18 cellular contexts compared by ENCODE assay signal in genomic region chr12:10715491-10715890, GRCh38. TPM values are rescaled to one million over a fixed set of nuclear protein-coding genes. Genes with fewer than 3 reads are reported as not detected.
DNase-seq lines count a peak whose midpoint lies in the region; ATAC-seq and TF ChIP-seq lines count a peak whose summit lies in the region.
"Had no signal": no experiment of that assay in that cellular context is flagged by ENCODE, and none has a peak within 500 bp of the region (broad histone marks: within the 10 kb centered on the region; RNA-seq: fewer than 3 reads in every experiment).

No MANE protein-coding gene starts in this region.

- H3K27me3 ChIP-seq in esophagus squamous epithelium (no peaks in the 10 kb centered on the region), Karpas-422 (ENCODE audit: low read length) (peaks cover 2% of the 10 kb centered on the region; the same call in 1 of the 2 replicates)
- H3K27me3 ChIP-seq: ascending aorta had no signal

- peaks cover 29 to 69% of the 10 kb centered on the region in 2 donors for H3K36me3 Mint-ChIP-seq in activated naive CD4-positive, alpha-beta T cell treated with anti-CD3 and anti-CD28 coated beads, Interleukin-2, amount 50 U/mL, for 72 hours
- H3K36me3 Mint-ChIP-seq in WTC11 (peaks cover 50% of the 10 kb centered on the region), type B pancreatic cell (peaks cover 66% of the 10 kb centered on the region)

- peaks cover 0 to 54% (median 32%) of the 10 kb centered on the region in 3 donors for H3K36me3 ChIP-seq in esophagus squamous epithelium
- no peaks in the 10 kb centered on the region for H3K36me3 ChIP-seq in Karpas-422 (ENCODE audit: insufficient read depth, low read length)

- H3K27ac ChIP-seq in esophagus squamous epithelium = peak overlapping the region; percentile 79 to 99 (median 98)
- no peak overlapping the region for H3K27ac ChIP-seq in Karpas-422 (ENCODE audit: low read length)

- intact Hi-C loops in esophagus squamous epithelium (cut with DNase I) = no loop called here

- H3K4me1 ChIP-seq in esophagus squamous epithelium (peaks cover 7 to 69% (median 46%) of the 10 kb centered on the region in 3 donors), Karpas-422 (ENCODE audit: low read length) (no peaks in the 10 kb centered on the region)

- no peak overlapping the region for H2AFZ ChIP-seq in Karpas-422 (ENCODE audit: low read length)

- POLR2A ChIA-PET in WTC11 (lab: Charles Lee) = no interaction called here

- H3K4me1 Mint-ChIP-seq in WTC11 (peaks cover 43% of the 10 kb centered on the region), type B pancreatic cell (ENCODE audit: unreplicated experiment) (peaks cover 6% of the 10 kb centered on the region)

- H3K4me2 ChIP-seq in Karpas-422 (ENCODE audit: low read depth, low read length, poor library complexity, severe bottlenecking) = no peak overlapping the region

- 80 to 84% methylated on average over 6 of the region's 6 CpGs for WGBS in esophagus squamous epithelium, 2 donors

- H3K27ac Mint-ChIP-seq in activated naive CD4-positive, alpha-beta T cell treated with anti-CD3 and anti-CD28 coated beads, Interleukin-2, amount 50 U/mL, for 72 hours = no peak overlapping the region
- peak overlapping the region; percentile 1; the same call in 1 of the 2 replicates for H3K27ac Mint-ChIP-seq in WTC11
- peak overlapping the region; percentile 96 for H3K27ac Mint-ChIP-seq in type B pancreatic cell
- H3K27ac Mint-ChIP-seq: mesothelial cell of epicardium had no signal

- H3K4me3 Mint-ChIP-seq in WTC11 = no peak overlapping the region
- peak overlapping the region; percentile 32 for H3K4me3 Mint-ChIP-seq in type B pancreatic cell
- H3K4me3 Mint-ChIP-seq: mesothelial cell of epicardium had no signal

- H3K9me3 Mint-ChIP-seq in activated naive CD4-positive, alpha-beta T cell treated with anti-CD3 and anti-CD28 coated beads, Interleukin-2, amount 50 U/mL, for 72 hours = no peaks in the 10 kb centered on the region
- H3K9me3 Mint-ChIP-seq in WTC11 = no peaks in the 10 kb centered on the region
- no peaks in the 10 kb centered on the region for H3K9me3 Mint-ChIP-seq in type B pancreatic cell
- H3K9me3 Mint-ChIP-seq: mesothelial cell of epicardium had no signal

- H3K9me2 ChIP-seq in Karpas-422 (replicated peaks; ENCODE audit: insufficient read depth, low read length) = no peaks in the 10 kb centered on the region

- H3K79me2 ChIP-seq in Karpas-422 (ENCODE audit: low read length) = no peaks in the 10 kb centered on the region

- H4K20me1 ChIP-seq in Karpas-422 (ENCODE audit: insufficient read depth, low read depth, low read length) = no peaks in the 10 kb centered on the region

- TF ChIP-seq CTCF in WTC11 (IDR thresholded peaks at IDR 0.05) = no peak
- TF ChIP-seq CTCF in esophagus squamous epithelium (IDR thresholded peaks at IDR 0.05) = no peak
- TF ChIP-seq CTCF in type B pancreatic cell (conservative IDR thresholded peaks at IDR 0.05) = no peak

- no peak for TF ChIP-seq POLR2A in esophagus squamous epithelium (IDR thresholded peaks at IDR 0.05)

- CTCF ChIA-PET in WTC11 (lab: Charles Lee) = no interaction called here

- DNase-seq in activated naive CD4-positive, alpha-beta T cell treated with anti-CD3 and anti-CD28 coated beads, Interleukin-2, amount 50 U/mL, for 72 hours (ENCODE audit: low spot score in 2 of 2) = no peak
- DNase-seq in activated naive CD4-positive, alpha-beta T cell treated with Interleukin-2 at 50 U/mL for 16 hours = no peak
- DNase-seq in WTC11 (ENCODE audit: low spot score) = no peak
- no peak for DNase-seq in esophagus squamous epithelium (lab: John Stamatoyannopoulos, UW)
- no peak for DNase-seq in type B pancreatic cell (ENCODE audit: extremely low spot score, unreplicated experiment)
- no peak for DNase-seq in Karpas-422
- DNase-seq in CD1c-positive myeloid dendritic cell (ENCODE audit: extremely low spot score) = no peak
- DNase-seq: erythroblast, GDM1, kidney, MV-4-11, NCI-H2081 treated with DMSO at 0.1 percent for 48 hours, NCI-H524 treated with DMSO at 0.1 percent for 48 hours, T-helper 1 cell had no signal

- peak; percentile 71 to 86 for ATAC-seq in activated naive CD4-positive, alpha-beta T cell treated with anti-CD3 and anti-CD28 coated beads, Interleukin-2, amount 50 U/mL, for 72 hours
- ATAC-seq in WTC11 (no peak), GM18867 (IDR thresholded peaks at IDR 0.05; ENCODE audit: unreplicated experiment) (no peak)

- no peak overlapping the region for H3K9ac ChIP-seq in Karpas-422 (ENCODE audit: low read length)

- H3K27me3 Mint-ChIP-seq in WTC11 (ENCODE audit: low read depth) (no peaks in the 10 kb centered on the region), type B pancreatic cell (no peaks in the 10 kb centered on the region)

- H3K4me3 ChIP-seq in esophagus squamous epithelium (no peak overlapping the region), Karpas-422 (ENCODE audit: low read length) (no peak overlapping the region)
- H3K4me3 ChIP-seq: HAP-1 had no signal

- no peaks in the 10 kb centered on the region for H3K9me3 ChIP-seq in esophagus squamous epithelium
- no peaks in the 10 kb centered on the region for H3K9me3 ChIP-seq in Karpas-422 (ENCODE audit: low read length)
- H3K9me3 ChIP-seq: ascending aorta, HAP-1 had no signal

TF ChIP-seq in WTC11, 78 proteins besides CTCF, POLR2A, EP300 and RAD21 (continues in another document):
- no peak for TF ChIP-seq ZNF425 (CRISPR knock-in tag; conservative IDR thresholded peaks at IDR 0.05)
- no peak for TF ChIP-seq TEAD1 (CRISPR knock-in tag; IDR thresholded peaks at IDR 0.05)
- no peak for TF ChIP-seq TP53 (CRISPR knock-in tag; IDR thresholded peaks at IDR 0.05)
- no peak for TF ChIP-seq E2F4 (CRISPR knock-in tag; IDR thresholded peaks at IDR 0.05; ENCODE audit: borderline replicate concordance, low read depth)
- no peak for TF ChIP-seq ZMAT4 (CRISPR knock-in tag; IDR thresholded peaks at IDR 0.05)
- no peak for TF ChIP-seq ZNF396 (CRISPR knock-in tag; IDR thresholded peaks at IDR 0.05; ENCODE audit: borderline replicate concordance)
- no peak for TF ChIP-seq MYBL2 (CRISPR knock-in tag; IDR thresholded peaks at IDR 0.05)

RNA-seq across cellular contexts. Expression of gene YBX3, which starts 7.6 kb away (rescaled TPM):
- 100 to 1,000 TPM in 1 of 2 donors, 10 to 100 TPM in 1; 44.9 to 156 TPM for total RNA-seq in activated naive CD4-positive, alpha-beta T cell treated with anti-CD3 and anti-CD28 coated beads, Interleukin-2, amount 50 U/mL, for 72 hours
- total RNA-seq in WTC11 (2021) (396 to 411 TPM (median 409 TPM) in 3 replicates), esophagus squamous epithelium (100 to 1,000 TPM; 318 to 484 (median 370) TPM), type B pancreatic cell (ENCODE audit: low replicate concordance) (196 and 635 TPM in 2 replicates)
- total RNA-seq in Karpas-422 (2014; rRNA removed; shearing (Covaris generic); ENCODE audit: low replicate concordance) = not detected in 2 replicates

RNA-seq across cellular contexts. Expression of gene STYK1, which starts 41.6 kb away (rescaled TPM):
- total RNA-seq in activated naive CD4-positive, alpha-beta T cell treated with anti-CD3 and anti-CD28 coated beads, Interleukin-2, amount 50 U/mL, for 72 hours = under 1 TPM in 1 of 2 donors, not detected in 1; 0.74 TPM
- total RNA-seq in WTC11 (2021) (1.6 to 1.9 TPM (median 1.6 TPM) in 3 replicates), esophagus squamous epithelium (10 to 100 TPM in 1 of 4 donors, 1 to 10 TPM in 3; 3.4 to 11.7 (median 8.2) TPM), type B pancreatic cell (ENCODE audit: low replicate concordance) (0.68 and 8.9 TPM in 2 replicates)
- total RNA-seq in Karpas-422 (2014; rRNA removed; shearing (Covaris generic); ENCODE audit: low replicate concordance) = not detected in 2 replicates

Comparison
In these comparisons a context has a peak if more than half of its experiments do, and no peak if none do; other contexts are left out.
1. ATAC-seq: peak in activated naive CD4-positive, alpha-beta T cell treated with anti-CD3 and anti-CD28 coated beads, Interleukin-2, amount 50 U/mL, for 72 hours (2 of 2); none in WTC11 (single experiment) and GM18867 (single experiment).
2. H3K27ac Mint-ChIP-seq: peak in WTC11 (single experiment) and type B pancreatic cell (single experiment); none in activated naive CD4-positive, alpha-beta T cell treated with anti-CD3 and anti-CD28 coated beads, Interleukin-2, amount 50 U/mL, for 72 hours (0 of 2).
3. RNA of gene YBX3, which starts 7.6 kb away (total RNA-seq): 396 to 411 TPM in WTC11, 318 to 484 TPM in esophagus squamous epithelium, 196 to 635 TPM in type B pancreatic cell and 44.9 to 156 TPM in activated naive CD4-positive, alpha-beta T cell treated with anti-CD3 and anti-CD28 coated beads, Interleukin-2, amount 50 U/mL, for 72 hours; not detected in Karpas-422; every median in the first group is over 10 times any median in the second.